ENCODE assay signal across 12 cellular contexts in the genomic region with DNA sequence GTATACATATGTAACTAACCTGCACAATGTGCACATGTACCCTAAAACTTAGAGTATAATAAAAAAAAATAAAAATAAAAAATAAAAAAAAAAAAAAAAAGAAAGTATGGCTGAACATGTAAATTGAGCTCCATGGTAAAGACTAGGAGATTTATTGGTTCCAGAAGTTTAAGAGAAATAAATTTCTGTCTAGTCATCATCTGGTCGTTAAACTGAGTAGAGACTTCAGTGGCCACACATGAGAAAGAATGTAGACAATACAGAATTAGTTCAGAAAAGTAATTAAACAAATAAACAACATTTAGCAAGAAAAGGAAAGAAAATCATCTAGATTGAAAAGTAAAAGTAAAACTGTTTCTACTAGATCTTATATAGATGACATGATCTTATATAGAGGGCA. TPM values are rescaled to one million over a fixed set of nuclear protein-coding genes. Genes with fewer than 3 reads are reported as not detected.
DNase-seq lines count a peak whose midpoint lies in the region; ATAC-seq, FAIRE-seq and TF ChIP-seq lines count a peak whose summit lies in the region.
"Had no signal": no experiment of that assay in that cellular context is flagged by ENCODE, and none has a peak within 500 bp of the region (broad histone marks: within the 10 kb centered on the region; RNA-seq: fewer than 3 reads in every experiment).

No MANE protein-coding gene starts in this region.

- no peak for ATAC-seq in GM21390 (IDR thresholded peaks at IDR 0.05; ENCODE audit: unreplicated experiment)

- peak overlapping the region; percentile 62 for H3K27ac Mint-ChIP-seq in astrocyte (ENCODE audit: unreplicated experiment)
- H3K27ac Mint-ChIP-seq in nephron progenitor cell, result peak overlapping the region; percentile 14
- H3K27ac Mint-ChIP-seq: CD4-positive, CD25-positive, alpha-beta regulatory T cell; IgD-negative memory B cell had no signal

- TF ChIP-seq CTCF in astrocyte (IDR thresholded peaks at IDR 0.05; ENCODE audit: insufficient read depth, low read depth, low read length) (no peak), nephron progenitor cell (IDR thresholded peaks at IDR 0.05) (no peak)

- H3K36me3 Mint-ChIP-seq in astrocyte (ENCODE audit: low read depth, unreplicated experiment) (no peaks in the 10 kb centered on the region), nephron progenitor cell (ENCODE audit: low read depth) (no peaks in the 10 kb centered on the region)
- H3K36me3 Mint-ChIP-seq: CD4-positive, CD25-positive, alpha-beta regulatory T cell; IgD-negative memory B cell had no signal

- no peak overlapping the region for H3K9ac ChIP-seq in astrocyte (ENCODE audit: low read length)
- H3K9ac ChIP-seq: BLaER1 treated with 17β-estradiol and CSF1 and Interleukin-3, amounts not matched to agents 10 nM and 100 nM had no signal

- DNase-seq in EH (ENCODE audit: low read depth) (peak; percentile 73), astrocyte (ENCODE audit: low read depth) (no peak), nephron progenitor cell (no peak), mesenteric fat pad (ENCODE audit: low spot score) (no peak), NOMO-1 (lab: John Stamatoyannopoulos, UW; ENCODE audit: unreplicated experiment in 2 of 2) (no peak)
- DNase-seq: ACHN; CD4-positive, CD25-positive, alpha-beta regulatory T cell; DMS53; HCEC 1CT had no signal

- H3K27me3 Mint-ChIP-seq in astrocyte (ENCODE audit: low read depth, unreplicated experiment) (no peaks in the 10 kb centered on the region), nephron progenitor cell (ENCODE audit: low read depth, poor library complexity) (no peaks in the 10 kb centered on the region)
- H3K27me3 Mint-ChIP-seq: CD4-positive, CD25-positive, alpha-beta regulatory T cell had no signal

- no peak overlapping the region for H3K4me3 ChIP-seq in astrocyte (ENCODE audit: insufficient read depth, low read depth, low read length)
- H3K4me3 ChIP-seq: BLaER1 treated with 17β-estradiol and CSF1 and Interleukin-3, amounts not matched to agents 10 nM and 100 nM had no signal

- H3K4me1 Mint-ChIP-seq in astrocyte (ENCODE audit: low read depth, unreplicated experiment) (peaks cover 39% of the 10 kb centered on the region), nephron progenitor cell (peaks cover 55% of the 10 kb centered on the region)
- H3K4me1 Mint-ChIP-seq: CD4-positive, CD25-positive, alpha-beta regulatory T cell; IgD-negative memory B cell had no signal

- no peaks in the 10 kb centered on the region for H3K27me3 ChIP-seq in astrocyte (ENCODE audit: insufficient read depth, low read length)
- H3K27me3 ChIP-seq: BLaER1 treated with 17β-estradiol and CSF1 and Interleukin-3, amounts not matched to agents 10 nM and 100 nM had no signal

- H3K4me2 ChIP-seq in astrocyte (ENCODE audit: low read length), result no peak overlapping the region
- H3K4me2 ChIP-seq: BLaER1 treated with 17β-estradiol and CSF1 and Interleukin-3, amounts not matched to agents 10 nM and 100 nM had no signal

- no peaks in the 10 kb centered on the region for H4K20me1 ChIP-seq in astrocyte (ENCODE audit: insufficient read depth, low read length)
- H4K20me1 ChIP-seq: BLaER1 treated with 17β-estradiol and CSF1 and Interleukin-3, amounts not matched to agents 10 nM and 100 nM had no signal

- no peak overlapping the region for H2AFZ ChIP-seq in astrocyte (ENCODE audit: low read depth, low read length)

- H3K36me3 ChIP-seq in astrocyte (ENCODE audit: insufficient read depth, low read length), result no peaks in the 10 kb centered on the region
- H3K36me3 ChIP-seq: BLaER1 treated with 17β-estradiol and CSF1 and Interleukin-3, amounts not matched to agents 10 nM and 100 nM had no signal

- no peak for FAIRE-seq in astrocyte (lab: Jason Lieb, UNC)

- H3K4me1 ChIP-seq in astrocyte (ENCODE audit: insufficient read depth, low read length), result peaks cover 20% of the 10 kb centered on the region

- no peak overlapping the region for H3K27ac ChIP-seq in astrocyte (ENCODE audit: low read depth, low read length)
- H3K27ac ChIP-seq: BLaER1 treated with 17β-estradiol and CSF1 and Interleukin-3, amounts not matched to agents 10 nM and 100 nM had no signal

- H3K9me3 Mint-ChIP-seq in astrocyte (ENCODE audit: unreplicated experiment) (peaks cover 2% of the 10 kb centered on the region), nephron progenitor cell (no peaks in the 10 kb centered on the region)
- H3K9me3 Mint-ChIP-seq: IgD-negative memory B cell had no signal

- no peaks in the 10 kb centered on the region for H3K79me2 ChIP-seq in astrocyte (ENCODE audit: insufficient read depth, low read length)

- H3K9me3 ChIP-seq in astrocyte (ENCODE audit: insufficient read depth, low read depth, low read length), result no peaks in the 10 kb centered on the region

- H3K4me3 Mint-ChIP-seq in astrocyte (ENCODE audit: unreplicated experiment), result no peak overlapping the region
- no peak overlapping the region for H3K4me3 Mint-ChIP-seq in nephron progenitor cell
- H3K4me3 Mint-ChIP-seq: CD4-positive, CD25-positive, alpha-beta regulatory T cell; IgD-negative memory B cell had no signal

RNA-seq across cellular contexts. Expression of gene KCNE4, which starts 12.4 kb away (rescaled TPM):
- total RNA-seq in astrocyte (0.27 and 0.34 TPM in 2 replicates), mesenteric fat pad (15.0 TPM)
- total RNA-seq: CD4-positive, CD25-positive, alpha-beta regulatory T cell had no signal

Comparison
In these comparisons a context has a peak if more than half of its experiments do, and no peak if none do; other contexts are left out.
1. RNA of gene KCNE4, which starts 12.4 kb away (total RNA-seq): 15.0 TPM in mesenteric fat pad (single experiment); 0.27 to 0.34 TPM in astrocyte; every median in the first group is over 10 times any median in the second.